In the genomic region with DNA sequence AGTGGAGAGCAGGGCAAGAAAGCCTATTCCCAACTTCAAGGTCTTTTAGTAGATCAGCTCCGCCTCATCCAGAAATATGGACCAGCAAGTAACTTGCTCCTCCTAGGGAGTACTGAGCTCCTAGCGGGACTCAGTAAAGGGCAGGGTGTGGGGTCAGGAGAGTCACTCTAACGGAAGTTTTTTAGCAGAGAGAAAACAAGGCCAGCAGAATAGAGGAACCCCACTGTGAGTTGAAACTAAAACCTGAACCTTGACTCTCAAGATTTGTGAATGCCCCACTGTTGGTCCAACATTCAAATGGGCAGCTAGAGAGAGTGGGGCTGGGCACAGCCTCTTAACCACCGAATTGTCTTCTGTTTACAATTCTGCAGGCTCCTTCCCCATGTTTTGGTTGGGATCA, we compare ENCODE assay signal across 12 cellular contexts.
DNase-seq lines count a peak whose midpoint lies in the region; ATAC-seq, FAIRE-seq and TF ChIP-seq lines count a peak whose summit lies in the region.
"Had no signal": no experiment of that assay in that cellular context is flagged by ENCODE, and none has a peak within 500 bp of the region (broad histone marks: within the 10 kb centered on the region; RNA-seq: fewer than 3 reads in every experiment).

No MANE protein-coding gene starts in this region.

- POLR2A ChIA-PET in CD4-positive, alpha-beta T cell (lab: Charles Lee): no interaction called here

- no peaks in the 10 kb centered on the region for H3K27me3 Mint-ChIP-seq in CD4-positive, alpha-beta T cell

- no peak for ATAC-seq in CD4-positive, alpha-beta T cell (ENCODE audit: poor library complexity)
- ATAC-seq in HG02852 (IDR thresholded peaks at IDR 0.05; ENCODE audit: unreplicated experiment) (peak; percentile 43), GM18520 (IDR thresholded peaks at IDR 0.05; ENCODE audit: unreplicated experiment) (no peak)
- ATAC-seq: foreskin keratinocyte, right cardiac atrium had no signal

- H3K4me3 ChIP-seq in OCI-LY1 (ENCODE audit: low read depth, low read length, poor library complexity, severe bottlenecking): peak overlapping the region; percentile 50

- H3K4me2 ChIP-seq in OCI-LY1 (ENCODE audit: low read length): peak overlapping the region; percentile 79

- H3K9me2 ChIP-seq in OCI-LY1 (ENCODE audit: low read depth, low read length): no peaks in the 10 kb centered on the region

- H3K27ac Mint-ChIP-seq in CD4-positive, alpha-beta T cell: peak overlapping the region; percentile 73

- H3F3A ChIP-seq in OCI-LY1 (ENCODE audit: insufficient read depth, low read length): peaks cover 15% of the 10 kb centered on the region

- H2AFZ ChIP-seq in OCI-LY1 (ENCODE audit: low read length): no peak overlapping the region

- no peak for TF ChIP-seq CTCF in CD4-positive, alpha-beta T cell (IDR thresholded peaks at IDR 0.05)
- no peak for TF ChIP-seq CTCF in OCI-LY1 (IDR thresholded peaks at IDR 0.05; ENCODE audit: low read length)

- no peaks in the 10 kb centered on the region for H3K27me3 ChIP-seq in CD4-positive, alpha-beta T cell (ENCODE audit: control insufficient read depth, insufficient read depth, low read length)
- no peaks in the 10 kb centered on the region for H3K27me3 ChIP-seq in OCI-LY1 (ENCODE audit: insufficient read depth, low read length)
- H3K27me3 ChIP-seq: foreskin keratinocyte had no signal

- H3K4me1 Mint-ChIP-seq in CD4-positive, alpha-beta T cell (ENCODE audit: low read depth): peaks cover 37% of the 10 kb centered on the region

- CTCF ChIA-PET in CD4-positive, alpha-beta T cell (lab: Charles Lee): no interaction called here

- intact Hi-C loops in CD4-positive, alpha-beta T cell (cut with DNase I, micrococcal nuclease): no loop called here

- no peaks in the 10 kb centered on the region for H3K9me3 ChIP-seq in CD4-positive, alpha-beta T cell (ENCODE audit: control insufficient read depth, low read length)
- no peaks in the 10 kb centered on the region for H3K9me3 ChIP-seq in OCI-LY1 (ENCODE audit: low read length)

- H4K20me1 ChIP-seq in OCI-LY1 (ENCODE audit: insufficient read depth, low read length): no peaks in the 10 kb centered on the region

- no peak overlapping the region for H3K4me3 Mint-ChIP-seq in CD4-positive, alpha-beta T cell

- H3K27ac ChIP-seq in CD4-positive, alpha-beta T cell (ENCODE audit: low read depth, low read length): no peak overlapping the region
- peak overlapping the region; percentile 99 for H3K27ac ChIP-seq in OCI-LY1 (ENCODE audit: low read depth, low read length, poor library complexity, severe bottlenecking)
- H3K27ac ChIP-seq: foreskin keratinocyte had no signal

- H3K9ac ChIP-seq in OCI-LY1 (ENCODE audit: low read length): peak overlapping the region; percentile 72

- no peak for DNase-seq in CD4-positive, alpha-beta T cell
- DNase-seq in GM19239 (ENCODE audit: insufficient read length, low spot score) (peak; percentile 17), retina (no peak), DMS153 treated with DMSO at 0.1 percent for 48 hours (lab: John Stamatoyannopoulos, UW; ENCODE audit: unreplicated experiment) (no peak), NCI-H2196 treated with DMSO at 0.1 percent for 48 hours (lab: John Stamatoyannopoulos, UW; ENCODE audit: unreplicated experiment) (no peak)
- DNase-seq: activated T-cell treated with anti-CD3 and anti-CD28 coated beads, Interleukin-2, amount 50 U/mL, for 4 hours; foreskin keratinocyte; NCI-H1048; right cardiac atrium had no signal

- H3K4me1 ChIP-seq in OCI-LY1 (ENCODE audit: insufficient read depth, low read length, severe bottlenecking): peaks cover 70% of the 10 kb centered on the region
- H3K4me1 ChIP-seq: foreskin keratinocyte had no signal

- peaks cover 4% of the 10 kb centered on the region for H3K36me3 Mint-ChIP-seq in CD4-positive, alpha-beta T cell (ENCODE audit: low read depth)

- no peaks in the 10 kb centered on the region for H3K79me2 ChIP-seq in OCI-LY1 (ENCODE audit: insufficient read depth, low read length)

- no peaks in the 10 kb centered on the region for H3K9me3 Mint-ChIP-seq in CD4-positive, alpha-beta T cell
- H3K9me3 Mint-ChIP-seq: activated T-cell treated with anti-CD3 and anti-CD28 coated beads, Interleukin-2, amount 50 U/mL, for 4 hours had no signal

- H3K36me3 ChIP-seq in OCI-LY1 (ENCODE audit: insufficient read depth, low read length): no peaks in the 10 kb centered on the region

- FAIRE-seq in GM19239 (lab: Jason Lieb, UNC): peak; percentile 76
